ENCODE assay signal across 8 cellular contexts in the genomic region with DNA sequence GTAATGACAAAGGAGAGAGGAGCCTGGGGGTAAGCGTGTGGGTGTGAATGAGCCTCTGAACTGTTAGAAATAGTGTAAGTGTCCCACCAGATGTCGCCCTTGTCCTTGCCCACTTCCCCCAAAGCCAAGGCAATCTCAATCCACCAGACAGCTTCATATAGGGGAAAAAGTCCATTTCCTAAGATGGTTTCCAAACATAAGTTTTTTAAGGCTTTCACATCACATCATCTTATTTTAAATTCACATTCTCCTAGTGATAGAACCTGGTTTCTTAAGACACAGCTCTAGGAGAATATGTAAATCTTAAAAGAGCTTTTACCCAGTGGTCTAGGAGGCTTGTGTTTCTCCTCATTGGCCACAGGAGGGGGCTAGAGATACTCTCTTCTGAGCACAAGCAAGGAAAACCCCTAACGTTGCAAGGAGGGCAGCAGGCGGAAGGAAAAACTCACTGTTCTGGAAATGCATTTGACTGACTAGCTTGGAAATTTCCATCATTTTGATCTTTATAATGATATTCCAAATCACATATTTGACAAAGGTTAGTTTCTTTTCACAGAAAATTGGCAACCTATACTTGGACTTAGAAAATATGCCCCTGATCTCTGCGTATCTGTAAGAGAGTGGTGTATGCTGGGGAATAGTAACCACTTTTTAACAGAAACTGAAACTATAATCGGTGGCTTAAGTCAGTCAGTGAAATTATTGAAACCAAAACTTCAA. TPM values are rescaled to one million over a fixed set of nuclear protein-coding genes. Genes with fewer than 3 reads are reported as not detected.
A peak's percentile ranks its signal among the peaks of the same experiment; 100 is the strongest.
DNase-seq lines count a peak whose midpoint lies in the region; ATAC-seq and TF ChIP-seq lines count a peak whose summit lies in the region.

No MANE protein-coding gene starts in this region.

- peak overlapping the region; percentile 74 for H2AFZ ChIP-seq in Karpas-422 (ENCODE audit: low read length)

- H3K4me2 ChIP-seq in Karpas-422 (ENCODE audit: low read depth, low read length, poor library complexity, severe bottlenecking) = peak overlapping the region; percentile 72

- no peaks in the 10 kb centered on the region for H3K9me2 ChIP-seq in Karpas-422 (replicated peaks; ENCODE audit: insufficient read depth, low read length)

- H3K9me3 ChIP-seq in Karpas-422 (ENCODE audit: low read length) (no peaks in the 10 kb centered on the region), tibial artery (peaks cover 0 to 8% (median 0%) of the 10 kb centered on the region in 3 donors)

- H3K36me3 ChIP-seq in Karpas-422 (ENCODE audit: insufficient read depth, low read length) (no peaks in the 10 kb centered on the region), tibial artery (no peaks in the 10 kb centered on the region)

- DNase-seq in EL = peak; percentile 92
- DNase-seq in Karpas-422 = peak; percentile 95
- peak; percentile 94 for DNase-seq in RKO (ENCODE audit: low spot score)
- peak; percentile 44 for DNase-seq in activated effector memory CD4-positive, alpha-beta T cell treated with Interleukin-2 at 50 U/mL for 16 hours
- DNase-seq in foreskin melanocyte = peak; percentile 91
- no peak for DNase-seq in omental fat pad (ENCODE audit: low spot score)
- DNase-seq in tibial artery = peak in 1 of 2 donors; percentile 49

- peaks cover 14% of the 10 kb centered on the region for H3K4me1 ChIP-seq in Karpas-422 (ENCODE audit: low read length)
- peaks cover 0 to 9% (median 3%) of the 10 kb centered on the region in 4 donors for H3K4me1 ChIP-seq in tibial artery

- H3K27ac ChIP-seq in Karpas-422 (ENCODE audit: low read length) (peak overlapping the region; percentile 67), tibial artery (peak overlapping the region; percentile 51 to 53)

- no peaks in the 10 kb centered on the region for H4K20me1 ChIP-seq in Karpas-422 (ENCODE audit: insufficient read depth, low read depth, low read length)

- H3K27me3 ChIP-seq in Karpas-422 (ENCODE audit: low read length) = no peaks in the 10 kb centered on the region
- H3K27me3 ChIP-seq in tibial artery = no peaks in the 10 kb centered on the region

- H3K4me3 ChIP-seq in Karpas-422 (ENCODE audit: low read length) (peak overlapping the region; percentile 49), tibial artery (peak overlapping the region; percentile 47 to 51)

- intact Hi-C loops in tibial artery (cut with DNase I; ENCODE audit: low total_unique reads) = loop anchor here (5.0 kb wide), 1 partner anchor 312 kb away; the partner anchor contains the start of gene C1orf52

- TF ChIP-seq CTCF in omental fat pad (IDR thresholded peaks at IDR 0.05) (peak in 1 of 3 donors; percentile 90), tibial artery (IDR thresholded peaks at IDR 0.05) (peak; percentile 85 to 96)

- H3K79me2 ChIP-seq in Karpas-422 (ENCODE audit: low read length) = no peaks in the 10 kb centered on the region

- ATAC-seq in GM21786 (IDR thresholded peaks at IDR 0.05; ENCODE audit: unreplicated experiment) (peak; percentile 81), omental fat pad (ENCODE audit: low FRiP score) (peak; percentile 98)

- peak overlapping the region; percentile 54 for H3K9ac ChIP-seq in Karpas-422 (ENCODE audit: low read length)

RNA-seq across cellular contexts. Expression of gene LPAR3, which starts 51.9 kb away (rescaled TPM):
- total RNA-seq in Karpas-422 (2014; rRNA removed; shearing (Covaris generic); ENCODE audit: low replicate concordance) = not detected in 2 replicates
- under 1 TPM in 1 of 4 donors, not detected in 3; 0.72 TPM for total RNA-seq in omental fat pad

RNA-seq across cellular contexts. Expression of gene MCOLN2, which starts 52.0 kb away (rescaled TPM):
- 52.4 and 56.1 TPM in 2 replicates for total RNA-seq in Karpas-422 (2014; rRNA removed; shearing (Covaris generic); ENCODE audit: low replicate concordance)
- 1 to 10 TPM; 1.1 to 9.9 (median 2.7) TPM for total RNA-seq in omental fat pad
